ENCODE assay signal across 8 cellular contexts in genomic region chr15:90664650-90665287, GRCh38. TPM values are rescaled to one million over a fixed set of nuclear protein-coding genes. Genes with fewer than 3 reads are reported as not detected.
DNase-seq lines count a peak whose midpoint lies in the region; ATAC-seq, FAIRE-seq and TF ChIP-seq lines count a peak whose summit lies in the region.

No MANE protein-coding gene starts in this region.

- intact Hi-C loops in left lung (cut with DNase I) = no loop called here

- no peaks in the 10 kb centered on the region for H3K36me3 ChIP-seq in left lung

- H3K4me3 ChIP-seq in Jurkat, Clone E6-1 (ENCODE audit: low read length) = peak overlapping the region; percentile 61
- H3K4me3 ChIP-seq in cardiac fibroblast (replicated peaks in 1 of 2; ENCODE audit: low read depth in 2 of 2, low read length in 2 of 2) (peak overlapping the region; percentile 64 to 71), left lung (peak overlapping the region; percentile 62 to 65)

- ATAC-seq in GM18907 (IDR thresholded peaks at IDR 0.05; ENCODE audit: unreplicated experiment) (peak; percentile 23), left lung (peak; percentile 50)

- no peaks in the 10 kb centered on the region for H3K36me3 Mint-ChIP-seq in type B pancreatic cell

- no peaks in the 10 kb centered on the region for H3K9me3 Mint-ChIP-seq in type B pancreatic cell

- no peak for FAIRE-seq in D721Med (lab: Jason Lieb, UNC)

- no peak overlapping the region for H3K27ac Mint-ChIP-seq in type B pancreatic cell

- peak overlapping the region; percentile 49 for H3K4me3 Mint-ChIP-seq in type B pancreatic cell

- H3K9me3 ChIP-seq in left lung = no peaks in the 10 kb centered on the region

- no peaks in the 10 kb centered on the region for H3K27me3 Mint-ChIP-seq in type B pancreatic cell

- peak; percentile 30 for DNase-seq in ACHN
- DNase-seq in Jurkat, Clone E6-1 (ENCODE audit: low read depth, low spot score) = no peak
- peak; percentile 58 for DNase-seq in cardiac fibroblast (ENCODE audit: low read depth in 2 of 2)
- peak; percentile 42 to 86 for DNase-seq in left lung
- DNase-seq in type B pancreatic cell (ENCODE audit: extremely low spot score, unreplicated experiment) = no peak
- DNase-seq in stimulated activated CD4-positive, alpha-beta T cell treated with anti-CD3 and anti-CD28 coated beads, Interleukin-2, amount 100 ng/mL, for 48 hours = no peak
- no peak for DNase-seq in D721Med (ENCODE audit: insufficient read length, low spot score)

- in situ Hi-C loops in ACHN (cut with HindIII; ENCODE audit: low pct_ligation_motif_present, low pct_unique_long_range_greater_than_20kb, low sequenced_read_pairs) = no loop called here

- H3K27me3 ChIP-seq in left lung = no peaks in the 10 kb centered on the region

- H3K27ac ChIP-seq in left lung = peak overlapping the region; percentile 85 to 88

- H3K4me1 ChIP-seq in left lung = peaks cover 12 to 34% of the 10 kb centered on the region in 2 donors

- no peak for TF ChIP-seq CTCF in cardiac fibroblast (IDR thresholded peaks at IDR 0.05; ENCODE audit: low read depth, low read length)
- no peak for TF ChIP-seq CTCF in left lung (IDR thresholded peaks at IDR 0.05)
- no peak for TF ChIP-seq CTCF in type B pancreatic cell (conservative IDR thresholded peaks at IDR 0.05)
- no peak for TF ChIP-seq CTCF in D721Med (IDR thresholded peaks at IDR 0.05; ENCODE audit: insufficient read depth, missing control alignments)

- no peaks in the 10 kb centered on the region for H3K4me1 Mint-ChIP-seq in type B pancreatic cell (ENCODE audit: unreplicated experiment)

RNA-seq across cellular contexts. Expression of gene BLM, which starts 52.4 kb away (rescaled TPM):
- 46.1 TPM for polyA plus RNA-seq in Jurkat, Clone E6-1 (2012; ENCODE audit: insufficient read depth, insufficient read length)
- total RNA-seq in left lung (1 to 10 TPM; 3.7 to 4.4 TPM), type B pancreatic cell (ENCODE audit: low replicate concordance) (8.5 and 21.5 TPM in 2 replicates)

Comparison
In these comparisons a context has a peak if more than half of its experiments do, and no peak if none do; other contexts are left out.
1. DNase-seq: peak in ACHN (single experiment), cardiac fibroblast (2 of 2) and left lung (2 of 2); none in Jurkat, Clone E6-1 (single experiment), type B pancreatic cell (single experiment), stimulated activated CD4-positive, alpha-beta T cell treated with anti-CD3 and anti-CD28 coated beads, Interleukin-2, amount 100 ng/mL, for 48 hours (0 of 2) and D721Med (single experiment).
2. Peak in every context shown above with its lines, with median percentiles within 50 percentile points of each other: H3K4me3 ChIP-seq.